ENCODE assay signal across 9 cellular contexts in genomic region chrX:103817502-103817901, GRCh38. TPM values are rescaled to one million over a fixed set of nuclear protein-coding genes. Genes with fewer than 3 reads are reported as not detected.
DNase-seq lines count a peak whose midpoint lies in the region; ATAC-seq and TF ChIP-seq lines count a peak whose summit lies in the region.
"Had no signal": no experiment of that assay in that cellular context is flagged by ENCODE, and none has a peak within 500 bp of the region (broad histone marks: within the 10 kb centered on the region; RNA-seq: fewer than 3 reads in every experiment).

No MANE protein-coding gene starts in this region.

- no peaks in the 10 kb centered on the region for H3K79me2 ChIP-seq in mammary epithelial cell (ENCODE audit: insufficient read depth, low read length)

- H4K20me1 ChIP-seq in mammary epithelial cell (ENCODE audit: insufficient read depth, low read length) = no peaks in the 10 kb centered on the region

- H3K27ac ChIP-seq in mammary epithelial cell (ENCODE audit: insufficient read depth, low read depth, low read length) = no peak overlapping the region

- DNase-seq in activated CD4-positive, alpha-beta T cell treated with anti-CD3 and anti-CD28 coated beads, Interleukin-2, amount 10 ng/mL, durations not matched to agents 24 days and 14 days = peak; percentile 79
- no peak for DNase-seq in activated CD4-positive, alpha-beta T cell treated with anti-CD3 and anti-CD28 coated beads for 1 hour
- DNase-seq in HEK293T (ENCODE audit: extremely low spot score) (peak; percentile 59), NCI-H526 (lab: John Stamatoyannopoulos, UW) (peak; percentile 66 to 74), mammary epithelial cell (no peak), medulla oblongata (ENCODE audit: extremely low spot score) (peak; percentile 57), cortex of kidney (lab: John Stamatoyannopoulos, UW) (no peak)

- no peak overlapping the region for H3K27ac Mint-ChIP-seq in activated CD4-positive, alpha-beta T cell treated with anti-CD3 and anti-CD28 coated beads, Interleukin-2, amount 10 ng/mL, durations not matched to agents 24 days and 14 days
- H3K27ac Mint-ChIP-seq: activated naive CD4-positive, alpha-beta T cell treated with anti-CD3 and anti-CD28 coated beads, Interleukin-2, amount 50 U/mL, for 24 hours had no signal

- no peak overlapping the region for H3K4me3 Mint-ChIP-seq in activated CD4-positive, alpha-beta T cell treated with anti-CD3 and anti-CD28 coated beads, Interleukin-2, amount 10 ng/mL, durations not matched to agents 24 days and 14 days
- H3K4me3 Mint-ChIP-seq: activated naive CD4-positive, alpha-beta T cell treated with anti-CD3 and anti-CD28 coated beads, Interleukin-2, amount 50 U/mL, for 24 hours had no signal

- BruUV-seq in mammary epithelial cell (replicated peaks; lab: Mats Ljungman, UMichigan) = no TSS peak

- no peaks in the 10 kb centered on the region for H3K27me3 ChIP-seq in mammary epithelial cell (ENCODE audit: insufficient read depth, low read length)

- H3K27me3 Mint-ChIP-seq in activated CD4-positive, alpha-beta T cell treated with anti-CD3 and anti-CD28 coated beads, Interleukin-2, amount 10 ng/mL, durations not matched to agents 24 days and 14 days = peaks cover 16% of the 10 kb centered on the region
- H3K27me3 Mint-ChIP-seq: activated naive CD4-positive, alpha-beta T cell treated with anti-CD3 and anti-CD28 coated beads, Interleukin-2, amount 50 U/mL, for 24 hours had no signal

- CTCF ChIA-PET in HEK293T (lab: Yijun Ruan, JAX) (interaction anchor here (0.9 to 1.0 kb wide), 2 partner anchors 106 to 110 kb away, joined by 3 read pairs; no protein-coding TSS in a partner anchor), mammary epithelial cell (lab: Charles Lee; ENCODE audit: low non-redundant PET) (no interaction called here)

- no peak overlapping the region for H2AFZ ChIP-seq in mammary epithelial cell (ENCODE audit: low read depth, low read length)

- no peaks in the 10 kb centered on the region for H3K9me3 ChIP-seq in mammary epithelial cell (replicated peaks; ENCODE audit: insufficient read depth, low read length)

- intact Hi-C loops in activated CD4-positive, alpha-beta T cell treated with anti-CD3 and anti-CD28 coated beads, Interleukin-2, amount 10 ng/mL, durations not matched to agents 24 days and 14 days (cut with micrococcal nuclease) = loop anchor here (1.0 kb wide), 3 partner anchors 106 to 284 kb away; no protein-coding TSS in a partner anchor
- intact Hi-C loops in mammary epithelial cell (cut with micrococcal nuclease) = loop anchor here (1.0 to 2.0 kb wide), 4 partner anchors 43 to 284 kb away; no protein-coding TSS in a partner anchor

- no peak overlapping the region for H3K4me2 ChIP-seq in mammary epithelial cell (ENCODE audit: insufficient read depth, low read depth, low read length)

- H3K36me3 ChIP-seq in mammary epithelial cell (ENCODE audit: insufficient read depth, low read length) = no peaks in the 10 kb centered on the region

- 33% methylated on average over 5 of the region's 5 CpGs for WGBS in mammary epithelial cell (ENCODE audit: low coverage, missing lambda C conversion rate)

- H3K4me1 Mint-ChIP-seq in activated CD4-positive, alpha-beta T cell treated with anti-CD3 and anti-CD28 coated beads, Interleukin-2, amount 10 ng/mL, durations not matched to agents 24 days and 14 days = no peaks in the 10 kb centered on the region
- H3K4me1 Mint-ChIP-seq: activated naive CD4-positive, alpha-beta T cell treated with anti-CD3 and anti-CD28 coated beads, Interleukin-2, amount 50 U/mL, for 24 hours had no signal

- H3K4me3 ChIP-seq in mammary epithelial cell (replicated peaks in 1 of 3; ENCODE audit: insufficient read depth in 1 of 3, low read depth in 2 of 3, low read length in 3 of 3) = no peak overlapping the region

- dilution Hi-C loops in mammary epithelial cell (cut with HindIII; ENCODE audit: low sequenced_read_pairs) = no loop called here

- POLR2A ChIA-PET in HEK293T (lab: Yijun Ruan, JAX) = no interaction called here

- no peaks in the 10 kb centered on the region for H3K4me1 ChIP-seq in mammary epithelial cell (ENCODE audit: insufficient read depth, low read length)

- no peak for ATAC-seq in HG03571 (IDR thresholded peaks at IDR 0.05; ENCODE audit: unreplicated experiment)

- H3K36me3 Mint-ChIP-seq in activated CD4-positive, alpha-beta T cell treated with anti-CD3 and anti-CD28 coated beads, Interleukin-2, amount 10 ng/mL, durations not matched to agents 24 days and 14 days (ENCODE audit: low read depth) = no peaks in the 10 kb centered on the region
- H3K36me3 Mint-ChIP-seq: activated naive CD4-positive, alpha-beta T cell treated with anti-CD3 and anti-CD28 coated beads, Interleukin-2, amount 50 U/mL, for 24 hours had no signal

- in situ Hi-C loops in mammary epithelial cell (cut with MboI; ENCODE audit: low sequenced_read_pairs in 2 of 2) = loop anchor here (10.0 to 25.0 kb wide), 2 partner anchors 280 to 283 kb away; no protein-coding TSS in a partner anchor

- H3K9me3 Mint-ChIP-seq in activated CD4-positive, alpha-beta T cell treated with anti-CD3 and anti-CD28 coated beads, Interleukin-2, amount 10 ng/mL, durations not matched to agents 24 days and 14 days = no peaks in the 10 kb centered on the region
- H3K9me3 Mint-ChIP-seq: activated naive CD4-positive, alpha-beta T cell treated with anti-CD3 and anti-CD28 coated beads, Interleukin-2, amount 50 U/mL, for 24 hours had no signal

- H3K9ac ChIP-seq in mammary epithelial cell (ENCODE audit: insufficient read depth, low read length) = no peak overlapping the region

- TF ChIP-seq CTCF in mammary epithelial cell (conservative IDR thresholded peaks at IDR 0.05 in 1 of 2, IDR thresholded peaks at IDR 0.05 in 1 of 2; ENCODE audit: extremely low read depth in 1 of 2, insufficient read depth in 1 of 2, low read depth in 1 of 2, low read length in 2 of 2) = peak; percentile 55 to 64

TF ChIP-seq in HEK293T, 16 proteins besides CTCF, POLR2A, EP300 and RAD21:
- TF ChIP-seq ARNT (IDR thresholded peaks at IDR 0.05) (no peak), FOXA1 (IDR thresholded peaks at IDR 0.05) (no peak), LEF1 (IDR thresholded peaks at IDR 0.05; ENCODE audit: borderline replicate concordance) (no peak), HDGF (IDR thresholded peaks at IDR 0.05; ENCODE audit: borderline replicate concordance) (no peak), SUZ12 (IDR thresholded peaks at IDR 0.05) (no peak), BHLHE40 (IDR thresholded peaks at IDR 0.05; ENCODE audit: borderline replicate concordance) (no peak), CTBP1 (IDR thresholded peaks at IDR 0.05; ENCODE audit: borderline replicate concordance) (no peak), NFRKB (IDR thresholded peaks at IDR 0.05) (no peak), PKNOX1 (IDR thresholded peaks at IDR 0.05) (no peak), SP1 (IDR thresholded peaks at IDR 0.05) (no peak), L3MBTL2 (conservative IDR thresholded peaks at IDR 0.05) (no peak), FOXK2 (IDR thresholded peaks at IDR 0.05) (no peak), ELF4 (IDR thresholded peaks at IDR 0.05) (no peak), ZNF384 (IDR thresholded peaks at IDR 0.05) (no peak), TARDBP (IDR thresholded peaks at IDR 0.05) (no peak), FOXM1 (IDR thresholded peaks at IDR 0.05; ENCODE audit: borderline replicate concordance) (no peak)

RNA-seq across cellular contexts. Expression of gene RAB9B, which starts 14.6 kb away (rescaled TPM):
- total RNA-seq in activated CD4-positive, alpha-beta T cell treated with anti-CD3 and anti-CD28 coated beads, Interleukin-2, amount 10 ng/mL, durations not matched to agents 24 days and 14 days = 0.17 and 0.35 TPM in 2 replicates
- 1 to 10 TPM in 1 of 2 donors, under 1 TPM in 1; 0.80 to 4.5 TPM for total RNA-seq in mammary epithelial cell
- 0.67 TPM for polyA plus RNA-seq in mammary epithelial cell
- polyA minus RNA-seq in mammary epithelial cell = 1.5 TPM

RNA-seq across cellular contexts. Expression of gene PLP1, which starts 40.9 kb away (rescaled TPM):
- not detected in 2 replicates for total RNA-seq in activated CD4-positive, alpha-beta T cell treated with anti-CD3 and anti-CD28 coated beads, Interleukin-2, amount 10 ng/mL, durations not matched to agents 24 days and 14 days
- total RNA-seq in mammary epithelial cell = not detected
- polyA plus RNA-seq in mammary epithelial cell = 0.10 TPM
- polyA minus RNA-seq in mammary epithelial cell = not detected

Comparison
In these comparisons a context has a peak if more than half of its experiments do, and no peak if none do; other contexts are left out.
1. DNase-seq: peak in activated CD4-positive, alpha-beta T cell treated with anti-CD3 and anti-CD28 coated beads, Interleukin-2, amount 10 ng/mL, durations not matched to agents 24 days and 14 days (single experiment), HEK293T (single experiment), NCI-H526 (2 of 2) and medulla oblongata (single experiment); none in activated CD4-positive, alpha-beta T cell treated with anti-CD3 and anti-CD28 coated beads for 1 hour (single experiment), mammary epithelial cell (single experiment) and cortex of kidney (single experiment).